Comparison of ENCODE assay signal across 29 cellular contexts in the genomic region with DNA sequence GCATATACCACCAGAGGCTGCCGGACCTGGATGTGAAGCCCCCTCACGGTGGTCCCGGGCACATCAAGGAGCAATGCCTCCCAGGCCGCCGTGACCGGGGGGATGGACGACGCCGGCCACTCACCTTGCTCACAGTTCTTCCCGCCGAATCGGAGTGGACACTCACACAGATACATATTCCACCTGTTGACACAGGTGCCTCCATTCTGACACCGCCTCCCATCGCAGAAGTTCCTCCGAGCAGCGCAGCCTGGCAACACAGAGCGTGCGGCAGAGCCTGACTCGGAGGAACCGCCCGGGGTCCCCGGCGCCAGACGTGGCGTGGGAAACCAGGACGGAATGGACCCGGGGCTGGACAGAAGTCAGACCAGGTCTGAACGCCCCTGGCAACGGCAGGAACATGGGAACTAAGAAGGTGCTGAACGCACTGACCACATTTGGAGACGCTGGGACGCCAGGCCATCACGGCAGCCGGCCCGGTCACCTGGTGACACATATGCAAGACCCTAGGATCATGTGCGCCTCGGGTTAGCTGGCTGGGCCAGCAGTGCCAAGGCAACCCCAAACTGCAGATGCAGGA.
"Had no signal": no experiment of that assay in that cellular context is flagged by ENCODE, and none has a peak within 500 bp of the region (broad histone marks: within the 10 kb centered on the region; RNA-seq: fewer than 3 reads in every experiment).

No MANE protein-coding gene starts in this region.

- H2AFZ ChIP-seq: PC-9 had no signal

- ATAC-seq: Panc1 had no signal

- DNase-seq: Kasumi-1, MG63, NCI-H1048, NCI-H1092 treated with DMSO at 0.1 percent for 48 hours, NCI-H1105 treated with DMSO at 0.1 percent for 48 hours, NCI-H1417, NCI-H1436, NCI-H146, NCI-H1694, NCI-H187, NCI-H1930, NCI-H2029 treated with DMSO at 0.1 percent for 48 hours, NCI-H2081 treated with DMSO at 0.1 percent for 48 hours, NCI-H2171 treated with DMSO at 0.1 percent for 48 hours, NCI-H2227 treated with DMSO at 0.1 percent for 48 hours, NCI-H345, NCI-H446, NCI-H510A treated with DMSO at 0.1 percent for 48 hours, NCI-H524 treated with DMSO at 0.1 percent for 48 hours, NCI-H526 treated with DMSO at 0.1 percent for 48 hours, NCI-H774, PC-9, Right ventricle myocardium superior, SHP77 treated with DMSO at 0.1 percent for 48 hours, SK-N-SH, SW 1271 had no signal

- H3K9ac ChIP-seq: SK-N-SH had no signal

- H3K4me3 ChIP-seq: MG63, PC-9, SJSA1 had no signal

- H3K9me3 ChIP-seq: MG63, SJSA1, SK-N-SH had no signal

- H3K4me1 ChIP-seq: SJSA1 had no signal

- H3K4me2 ChIP-seq: PC-9, SK-N-SH had no signal

- H3K36me3 ChIP-seq: MG63, SJSA1 had no signal

- H3K27ac ChIP-seq: PC-9, RWPE1, SJSA1 had no signal

- H3K27me3 ChIP-seq: MG63 had no signal
